ENCODE assay signal across 18 cellular contexts in genomic region chr6:1076531-1077453, GRCh38.
A peak's percentile ranks its signal among the peaks of the same experiment; 100 is the strongest.
DNase-seq lines count a peak whose midpoint lies in the region; ATAC-seq and TF ChIP-seq lines count a peak whose summit lies in the region.
"Had no signal": no experiment of that assay in that cellular context is flagged by ENCODE, and none has a peak within 500 bp of the region (broad histone marks: within the 10 kb centered on the region; RNA-seq: fewer than 3 reads in every experiment).

No MANE protein-coding gene starts in this region.

- WGBS in psoas muscle, 3 donors: 76 to 84% (median 79%) methylated on average over 17 of the region's 17 CpGs

- peak overlapping the region in 2 of 3 experiments; percentile 6 to 67 for H3K27ac Mint-ChIP-seq in nephron
- no peak overlapping the region for H3K27ac Mint-ChIP-seq in activated naive CD4-positive, alpha-beta T cell treated with anti-CD3 and anti-CD28 coated beads, Interleukin-2, amount 10 ng/mL, durations not matched to agents 7 days and 5 days
- H3K27ac Mint-ChIP-seq in activated T-cell treated with anti-CD3 and anti-CD28 coated beads, Interleukin-2, amount 50 U/mL, for 24 hours: no peak overlapping the region
- H3K27ac Mint-ChIP-seq: CD4-positive, alpha-beta memory T cell had no signal

- H3K9me3 Mint-ChIP-seq in nephron: no peaks in the 10 kb centered on the region
- H3K9me3 Mint-ChIP-seq in activated naive CD4-positive, alpha-beta T cell treated with anti-CD3 and anti-CD28 coated beads, Interleukin-2, amount 10 ng/mL, durations not matched to agents 7 days and 5 days: no peaks in the 10 kb centered on the region
- no peaks in the 10 kb centered on the region for H3K9me3 Mint-ChIP-seq in activated T-cell treated with anti-CD3 and anti-CD28 coated beads, Interleukin-2, amount 50 U/mL, for 24 hours
- H3K9me3 Mint-ChIP-seq: CD4-positive, alpha-beta memory T cell had no signal

- H3K27me3 ChIP-seq in cardiac muscle cell (no peaks in the 10 kb centered on the region), psoas muscle (ENCODE audit: insufficient read depth in 3 of 3, low read length in 2 of 3) (peaks cover 0 to 7% (median 0%) of the 10 kb centered on the region in 3 donors)

- peaks cover 18% of the 10 kb centered on the region for H3K4me1 ChIP-seq in cardiac muscle cell (ENCODE audit: low read depth)
- no peaks in the 10 kb centered on the region for H3K4me1 ChIP-seq in psoas muscle

- H3K4me3 ChIP-seq in cardiac muscle cell: no peak overlapping the region
- no peak overlapping the region for H3K4me3 ChIP-seq in psoas muscle

- H3K36me3 Mint-ChIP-seq in nephron (ENCODE audit: low read depth): no peaks in the 10 kb centered on the region
- no peaks in the 10 kb centered on the region for H3K36me3 Mint-ChIP-seq in activated naive CD4-positive, alpha-beta T cell treated with anti-CD3 and anti-CD28 coated beads, Interleukin-2, amount 10 ng/mL, durations not matched to agents 7 days and 5 days
- H3K36me3 Mint-ChIP-seq in activated T-cell treated with anti-CD3 and anti-CD28 coated beads, Interleukin-2, amount 50 U/mL, for 24 hours (ENCODE audit: low read depth): no peaks in the 10 kb centered on the region
- H3K36me3 Mint-ChIP-seq: CD4-positive, alpha-beta memory T cell had no signal

- H3K36me3 ChIP-seq in cardiac muscle cell (no peaks in the 10 kb centered on the region), psoas muscle (ENCODE audit: insufficient read depth in 1 of 2, low read depth in 1 of 2) (no peaks in the 10 kb centered on the region)

- peak overlapping the region; percentile 15 for H3K27ac ChIP-seq in cardiac muscle cell
- no peak overlapping the region for H3K27ac ChIP-seq in psoas muscle
- H3K27ac ChIP-seq: RWPE1 had no signal

- CTCF ChIA-PET in activated naive CD4-positive, alpha-beta T cell treated with anti-CD3 and anti-CD28 coated beads, Interleukin-2, amount 10 ng/mL, durations not matched to agents 7 days and 5 days (lab: Charles Lee): no interaction called here

- peaks cover 4% of the 10 kb centered on the region for H3K27me3 Mint-ChIP-seq in nephron (ENCODE audit: low read depth)
- peaks cover 5% of the 10 kb centered on the region for H3K27me3 Mint-ChIP-seq in activated naive CD4-positive, alpha-beta T cell treated with anti-CD3 and anti-CD28 coated beads, Interleukin-2, amount 10 ng/mL, durations not matched to agents 7 days and 5 days
- H3K27me3 Mint-ChIP-seq in activated T-cell treated with anti-CD3 and anti-CD28 coated beads, Interleukin-2, amount 50 U/mL, for 24 hours: peaks cover 13% of the 10 kb centered on the region

- intact Hi-C loops in left cardiac atrium (cut with DNase I): no loop called here
- intact Hi-C loops in psoas muscle (cut with DNase I): no loop called here

- no peaks in the 10 kb centered on the region for H3K9me3 ChIP-seq in cardiac muscle cell (ENCODE audit: low read depth)
- H3K9me3 ChIP-seq in psoas muscle: no peaks in the 10 kb centered on the region

- no peak overlapping the region for H3K4me3 Mint-ChIP-seq in nephron
- no peak overlapping the region for H3K4me3 Mint-ChIP-seq in activated naive CD4-positive, alpha-beta T cell treated with anti-CD3 and anti-CD28 coated beads, Interleukin-2, amount 10 ng/mL, durations not matched to agents 7 days and 5 days
- H3K4me3 Mint-ChIP-seq in activated T-cell treated with anti-CD3 and anti-CD28 coated beads, Interleukin-2, amount 50 U/mL, for 24 hours: no peak overlapping the region
- H3K4me3 Mint-ChIP-seq: CD4-positive, alpha-beta memory T cell had no signal

- ATAC-seq in left cardiac atrium (no peak), psoas muscle (no peak), HG02623 (IDR thresholded peaks at IDR 0.05; ENCODE audit: unreplicated experiment) (no peak)
- ATAC-seq: PC-3 had no signal

- H3K4me1 Mint-ChIP-seq in nephron: peaks cover 32% of the 10 kb centered on the region
- H3K4me1 Mint-ChIP-seq in activated naive CD4-positive, alpha-beta T cell treated with anti-CD3 and anti-CD28 coated beads, Interleukin-2, amount 10 ng/mL, durations not matched to agents 7 days and 5 days: no peaks in the 10 kb centered on the region
- no peaks in the 10 kb centered on the region for H3K4me1 Mint-ChIP-seq in activated T-cell treated with anti-CD3 and anti-CD28 coated beads, Interleukin-2, amount 50 U/mL, for 24 hours (ENCODE audit: low read depth)
- H3K4me1 Mint-ChIP-seq: CD4-positive, alpha-beta memory T cell had no signal

- DNase-seq in cardiac muscle cell (ENCODE audit: low read depth in 1 of 2, low spot score in 1 of 2): peak in 1 of 2 donors; percentile 44
- DNase-seq in left cardiac atrium: no peak
- peak; percentile 46 for DNase-seq in islet precursor cell
- DNase-seq in activated naive CD4-positive, alpha-beta T cell treated with anti-CD3 and anti-CD28 coated beads, Interleukin-2, amount 10 ng/mL, durations not matched to agents 7 days and 5 days: no peak
- DNase-seq in psoas muscle: no peak
- DNase-seq in activated T-cell treated with anti-CD3 and anti-CD28 coated beads, Interleukin-2, amount 50 U/mL, for 24 hours: no peak
- DNase-seq: 8988T; CD4-positive, alpha-beta memory T cell; HCEC 1CT; KBM-7; NCI-H1417 treated with DMSO at 0.1 percent for 48 hours; NCI-H1930; NCI-H510A; NCI-H774; PC-3 had no signal

- TF ChIP-seq CTCF in cardiac muscle cell (IDR thresholded peaks at IDR 0.05; ENCODE audit: low read depth, low read length) (no peak), nephron (IDR thresholded peaks at IDR 0.05; ENCODE audit: unreplicated experiment in 3 of 3) (no peak), psoas muscle (IDR thresholded peaks at IDR 0.05) (no peak)

Comparison
In these comparisons a context has a peak if more than half of its experiments do, and no peak if none do; other contexts are left out.
1. H3K27ac Mint-ChIP-seq: peak in nephron (2 of 3); none in activated naive CD4-positive, alpha-beta T cell treated with anti-CD3 and anti-CD28 coated beads, Interleukin-2, amount 10 ng/mL, durations not matched to agents 7 days and 5 days (single experiment) and activated T-cell treated with anti-CD3 and anti-CD28 coated beads, Interleukin-2, amount 50 U/mL, for 24 hours (single experiment).